ENCODE assay signal across 29 cellular contexts in genomic region chr21:45502006-45502345, GRCh38. TPM values are rescaled to one million over a fixed set of nuclear protein-coding genes. Genes with fewer than 3 reads are reported as not detected.
DNase-seq lines count a peak whose midpoint lies in the region; ATAC-seq and TF ChIP-seq lines count a peak whose summit lies in the region.
"Had no signal": no experiment of that assay in that cellular context is flagged by ENCODE, and none has a peak within 500 bp of the region (broad histone marks: within the 10 kb centered on the region; RNA-seq: fewer than 3 reads in every experiment).

No MANE protein-coding gene starts in this region.

- no peak for TF ChIP-seq EP300 in ovary (IDR thresholded peaks at IDR 0.05)

- TF ChIP-seq CTCF in heart left ventricle (IDR thresholded peaks at IDR 0.05) = no peak
- TF ChIP-seq CTCF in ovary (IDR thresholded peaks at IDR 0.05) = no peak

- 70 to 93% (median 86%) methylated on average over 6 to 13 of the region's 13 CpGs for WGBS in heart left ventricle, 4 donors
- 87% methylated on average over 13 of the region's 13 CpGs for WGBS in right cardiac atrium
- 78 to 92% (median 81%) methylated on average over 5 to 13 of the region's 13 CpGs for WGBS in ovary, 3 donors

- H3K36me3 ChIP-seq in heart left ventricle (peaks cover 0 to 36% (median 22%) of the 10 kb centered on the region in 9 donors), ovary (no peaks in the 10 kb centered on the region)
- H3K36me3 ChIP-seq: WERI-Rb-1 had no signal

- H3K4me1 ChIP-seq in heart left ventricle (no peaks in the 10 kb centered on the region), right cardiac atrium (ENCODE audit: control insufficient read depth, insufficient read depth, low read length) (no peaks in the 10 kb centered on the region), ovary (ENCODE audit: insufficient read depth) (peaks cover 3% of the 10 kb centered on the region)
- H3K4me1 ChIP-seq: gastroesophageal sphincter had no signal

- H3K4me3 ChIP-seq in heart left ventricle (no peak overlapping the region), right cardiac atrium (ENCODE audit: low read length) (no peak overlapping the region), ovary (no peak overlapping the region)
- H3K4me3 ChIP-seq: gastroesophageal sphincter, smooth muscle cell had no signal

- no peaks in the 10 kb centered on the region for H3K27me3 ChIP-seq in heart left ventricle
- no peaks in the 10 kb centered on the region for H3K27me3 ChIP-seq in right cardiac atrium (ENCODE audit: control insufficient read depth, insufficient read depth)
- no peaks in the 10 kb centered on the region for H3K27me3 ChIP-seq in ovary
- H3K27me3 ChIP-seq: brain microvascular endothelial cell, gastroesophageal sphincter had no signal

- TF ChIP-seq POLR2A in heart left ventricle (IDR thresholded peaks at IDR 0.05) (no peak), ovary (IDR thresholded peaks at IDR 0.05) (no peak)

- H3K9me3 ChIP-seq in heart left ventricle = no peaks in the 10 kb centered on the region
- no peaks in the 10 kb centered on the region for H3K9me3 ChIP-seq in right cardiac atrium (ENCODE audit: control insufficient read depth, low read length)
- no peaks in the 10 kb centered on the region for H3K9me3 ChIP-seq in ovary
- H3K9me3 ChIP-seq: gastroesophageal sphincter had no signal

- ATAC-seq in heart left ventricle (no peak), left cardiac atrium (no peak), right cardiac atrium (no peak)
- ATAC-seq in stimulated activated naive CD8-positive, alpha-beta T cell treated with anti-CD3 and anti-CD28 coated beads, Interleukin-15, Interleukin-2, amounts not matched to agents 100 U/mL and 50 U/mL, for 24 hours = no peak
- ATAC-seq: gastroesophageal sphincter; stimulated activated naive CD8-positive, alpha-beta T cell treated with anti-CD3 and anti-CD28 coated beads, Interleukin-15, amount 100 ng/mL, for 72 hours; T-cell had no signal

- DNase-seq in heart left ventricle (peak in 4 of 5 donors; percentile 12 to 48 (median 16)), left cardiac atrium (no peak), right cardiac atrium (peak in 2 of 3 donors; percentile 42 to 52), ovary (peak; percentile 7 to 40 (median 18)), GM03348 (ENCODE audit: low spot score) (no peak), glomerular visceral epithelial cell (ENCODE audit: extremely low spot score) (no peak)
- DNase-seq in stimulated activated naive CD8-positive, alpha-beta T cell treated with anti-CD3 and anti-CD28 coated beads, Interleukin-15, Interleukin-2, amounts not matched to agents 100 U/mL and 50 U/mL, for 24 hours = no peak
- DNase-seq: ACHN; activated CD4-positive, alpha-beta T cell treated with anti-CD3 and anti-CD28 coated beads for 4 hours; activated naive CD4-positive, alpha-beta T cell treated with anti-CD3 and anti-CD28 coated beads, Interleukin-2, amount 50 U/mL, for 16 hours; amniotic stem cell; brain microvascular endothelial cell; EL; hypothalamus; KG1; midbrain; naive B cell; NCI-H1105; NCI-H187 treated with DMSO at 0.1 percent for 48 hours; NCI-H2171; NCI-H510A; nucleus accumbens; stimulated activated CD4-positive, alpha-beta T cell treated with anti-CD3 and anti-CD28 coated beads, Interleukin-1b, Interleukin-23, amount 100 ng/mL, for 48 hours; stimulated activated naive CD8-positive, alpha-beta T cell treated with anti-CD3 and anti-CD28 coated beads, Interleukin-15, amount 100 ng/mL, for 72 hours; T-cell; WERI-Rb-1 had no signal

- intact Hi-C loops in heart left ventricle (cut with DNase I) = no loop called here
- intact Hi-C loops in left cardiac atrium (cut with DNase I) = no loop called here
- intact Hi-C loops in right cardiac atrium (cut with DNase I) = no loop called here
- intact Hi-C loops in ovary (cut with DNase I) = no loop called here

- H3K27ac ChIP-seq in heart left ventricle (no peak overlapping the region), right cardiac atrium (ENCODE audit: low read length) (no peak overlapping the region), ovary (no peak overlapping the region)
- H3K27ac ChIP-seq: brain microvascular endothelial cell, gastroesophageal sphincter, HL-60, WERI-Rb-1 had no signal

RNA-seq across cellular contexts. Expression of gene SLC19A1, which starts 40.3 kb away (rescaled TPM):
- total RNA-seq in heart left ventricle = 1 to 10 TPM; 2.4 to 7.0 (median 3.0) TPM
- 1 to 10 TPM; 3.5 to 4.3 TPM for polyA plus RNA-seq in heart left ventricle
- 1 to 10 TPM; 5.4 to 8.6 TPM for total RNA-seq in left cardiac atrium
- 1 to 10 TPM; 2.3 to 5.0 (median 3.8) TPM for total RNA-seq in right cardiac atrium
- 3.9 TPM for polyA plus RNA-seq in right cardiac atrium
- 10 to 100 TPM in 4 of 7 donors, 1 to 10 TPM in 3; 2.4 to 18.2 (median 10.1) TPM for total RNA-seq in ovary
- 1 to 10 TPM in 1 of 2 donors, under 1 TPM in 1; 0.88 to 6.9 TPM for polyA plus RNA-seq in ovary

Comparison
In these comparisons a context has a peak if more than half of its experiments do, and no peak if none do; other contexts are left out.
1. DNase-seq: peak in heart left ventricle (4 of 5), right cardiac atrium (2 of 3) and ovary (5 of 5); none in left cardiac atrium (single experiment), GM03348 (single experiment), glomerular visceral epithelial cell (single experiment) and stimulated activated naive CD8-positive, alpha-beta T cell treated with anti-CD3 and anti-CD28 coated beads, Interleukin-15, Interleukin-2, amounts not matched to agents 100 U/mL and 50 U/mL, for 24 hours (single experiment).